ENCODE assay signal across 11 cellular contexts in the genomic region with DNA sequence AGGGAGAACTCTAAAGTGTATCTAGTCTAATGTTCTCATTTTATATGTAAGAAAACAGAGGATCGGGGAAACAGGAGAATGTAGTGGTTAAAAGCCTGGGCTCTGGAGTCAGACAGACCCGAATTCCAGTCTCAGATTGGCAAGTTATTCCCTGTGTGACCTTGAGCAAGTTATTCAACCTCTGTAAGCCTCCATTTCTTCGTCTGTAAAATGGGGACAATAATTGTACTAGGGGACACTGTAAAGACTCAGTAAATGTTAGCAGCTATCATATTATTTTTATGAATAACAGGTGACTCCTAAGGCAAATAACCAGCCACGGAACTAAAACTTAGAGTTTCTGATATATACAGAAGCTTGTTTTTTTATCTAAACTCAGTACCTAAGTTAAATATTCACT.
"Had no signal": no experiment of that assay in that cellular context is flagged by ENCODE, and none has a peak within 500 bp of the region (broad histone marks: within the 10 kb centered on the region; RNA-seq: fewer than 3 reads in every experiment).

No MANE protein-coding gene starts in this region.

- H3K4me3 ChIP-seq: GM23248, GM23338, HAP-1 had no signal

- ATAC-seq: GM23338, HCT116 had no signal

- H3K9ac ChIP-seq: GM23248 had no signal

- H3K36me3 ChIP-seq: HAP-1 had no signal

- H3K27ac ChIP-seq: GM23248 had no signal

- H3K4me2 ChIP-seq: GM23338 had no signal

- H3K9me3 ChIP-seq: HAP-1 had no signal

- DNase-seq: GM23248, GOT3, H7, H9, HCEC 1CT, HFFc6 had no signal

- H2AFZ ChIP-seq: GM23248, GM23338 had no signal

- FAIRE-seq: H1, H54 had no signal

- H3K4me1 ChIP-seq: HAP-1 had no signal
